In the genomic region with DNA sequence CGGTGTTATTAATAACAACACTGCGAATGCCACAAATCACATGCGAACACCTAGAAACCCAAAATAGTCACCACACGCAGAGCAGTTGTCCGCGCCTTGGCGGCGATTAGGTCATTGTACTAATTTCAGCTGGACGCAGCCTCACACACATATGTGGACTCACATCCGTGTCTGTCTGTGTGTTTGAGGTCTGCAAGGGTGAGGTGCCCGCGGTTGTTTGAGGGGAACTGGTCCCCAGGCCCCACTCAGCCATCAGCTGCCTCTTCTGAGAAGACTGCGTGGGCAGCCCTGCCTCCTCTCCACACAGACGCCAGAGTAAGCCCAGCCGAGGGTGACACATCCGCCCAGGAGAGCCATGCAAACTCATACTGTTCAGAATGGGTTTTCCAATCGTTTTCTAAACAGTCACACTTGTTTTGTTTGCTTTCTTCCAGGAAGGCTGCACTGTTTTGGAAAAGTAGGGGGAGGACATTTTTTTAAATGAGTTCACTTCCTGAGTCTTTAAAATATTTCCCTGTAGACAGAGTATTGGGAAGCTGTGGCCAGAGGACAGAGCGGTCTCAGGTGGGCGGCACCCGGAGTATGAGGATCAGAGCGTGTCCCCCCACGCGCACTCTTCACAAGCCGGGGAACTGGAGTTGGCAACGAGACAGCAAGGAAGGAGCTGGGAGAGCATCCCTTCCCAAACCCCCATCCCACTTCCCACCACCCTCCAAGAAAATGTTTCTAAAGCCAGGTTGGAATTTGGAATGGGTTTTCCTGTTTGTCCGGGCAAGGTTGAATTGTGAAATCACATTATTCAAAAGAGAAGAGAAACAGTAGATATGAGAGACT, we compare ENCODE assay signal across 1 cellular context.
TF ChIP-seq lines count a peak whose summit lies in the region.

No MANE protein-coding gene starts in this region.

TF ChIP-seq in HepG2, 621 proteins besides CTCF, POLR2A, EP300 and RAD21 (continued from another document and continues in another):
- TF ChIP-seq PBX2 (CRISPR knock-in tag; IDR thresholded peaks at IDR 0.05): no peak
- no peak for TF ChIP-seq ZNF484 (CRISPR knock-in tag; IDR thresholded peaks at IDR 0.05; ENCODE audit: borderline replicate concordance, low read depth)
- peak; percentile 64; the same call in 1 of the 2 replicates for TF ChIP-seq ZNF792 (CRISPR knock-in tag; IDR thresholded peaks at IDR 0.05)
- no peak for TF ChIP-seq ZNF431 (CRISPR knock-in tag; IDR thresholded peaks at IDR 0.05; ENCODE audit: borderline replicate concordance, low read depth)
- no peak for TF ChIP-seq MAF1 (CRISPR knock-in tag; IDR thresholded peaks at IDR 0.05; ENCODE audit: borderline replicate concordance)
- peak; percentile 8 for TF ChIP-seq MED8 (CRISPR knock-in tag; IDR thresholded peaks at IDR 0.05; ENCODE audit: insufficient replicate concordance)
- peak; percentile 30; the same call in 1 of the 2 replicates for TF ChIP-seq ZNF607 (CRISPR knock-in tag; IDR thresholded peaks at IDR 0.05; ENCODE audit: borderline replicate concordance)
- TF ChIP-seq ZNF225 (CRISPR knock-in tag; IDR thresholded peaks at IDR 0.05): no peak
- 0 out of 2 replicates have a peak, but pooled peaks have one; percentile 60 for TF ChIP-seq ZBTB42 (CRISPR knock-in tag; IDR thresholded peaks at IDR 0.05)
- TF ChIP-seq KDM2A (CRISPR knock-in tag; IDR thresholded peaks at IDR 0.05; ENCODE audit: borderline replicate concordance, low read depth): 0 out of 2 replicates have a peak, but pooled peaks have one; percentile 29
- TF ChIP-seq SP1 (IDR thresholded peaks at IDR 0.05): no peak
- no peak; the same call in 1 of the 2 replicates for TF ChIP-seq SP1 (CRISPR knock-in tag; IDR thresholded peaks at IDR 0.05)
- TF ChIP-seq TERF1 (CRISPR knock-in tag; IDR thresholded peaks at IDR 0.05): no peak
- TF ChIP-seq ZNF772 (CRISPR knock-in tag; IDR thresholded peaks at IDR 0.05): no peak
- TF ChIP-seq HNRNPK (IDR thresholded peaks at IDR 0.05; ENCODE audit: low read depth, low read length, poor library complexity, severe bottlenecking): no peak
- no peak; the same call in 1 of the 2 replicates for TF ChIP-seq SPEN (CRISPR knock-in tag; IDR thresholded peaks at IDR 0.05; ENCODE audit: low read depth)
- TF ChIP-seq NAIF1 (CRISPR knock-in tag; IDR thresholded peaks at IDR 0.05; ENCODE audit: borderline replicate concordance): no peak
- peak; percentile 70 for TF ChIP-seq RARA (CRISPR knock-in tag; IDR thresholded peaks at IDR 0.05)
- no peak for TF ChIP-seq GLMP (CRISPR knock-in tag; IDR thresholded peaks at IDR 0.05; ENCODE audit: borderline replicate concordance)
- no peak for TF ChIP-seq FOXM1 (CRISPR knock-in tag; IDR thresholded peaks at IDR 0.05)
- TF ChIP-seq ZFP37 (CRISPR knock-in tag; IDR thresholded peaks at IDR 0.05; ENCODE audit: borderline replicate concordance): no peak
- no peak for TF ChIP-seq ZSCAN30 (CRISPR knock-in tag; IDR thresholded peaks at IDR 0.05)
- no peak for TF ChIP-seq CC2D1A (CRISPR knock-in tag; IDR thresholded peaks at IDR 0.05)
- TF ChIP-seq SMAD9 (CRISPR knock-in tag; IDR thresholded peaks at IDR 0.05): no peak
- no peak for TF ChIP-seq CREB1 (IDR thresholded peaks at IDR 0.05)
- peak; percentile 21; the same call in 1 of the 2 replicates for TF ChIP-seq CREB1 (CRISPR knock-in tag; IDR thresholded peaks at IDR 0.05)
- TF ChIP-seq, protein P1, sequence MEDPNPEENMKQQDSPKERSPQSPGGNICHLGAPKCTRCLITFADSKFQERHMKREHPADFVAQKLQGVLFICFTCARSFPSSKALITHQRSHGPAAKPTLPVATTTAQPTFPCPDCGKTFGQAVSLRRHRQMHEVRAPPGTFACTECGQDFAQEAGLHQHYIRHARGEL (CRISPR knock-in tag; IDR thresholded peaks at IDR 0.05): no peak
- TF ChIP-seq SIX1 (CRISPR knock-in tag; IDR thresholded peaks at IDR 0.05; ENCODE audit: borderline replicate concordance): no peak
- TF ChIP-seq HOXA7 (CRISPR knock-in tag; IDR thresholded peaks at IDR 0.05): no peak
- TF ChIP-seq SAP130 (CRISPR knock-in tag; IDR thresholded peaks at IDR 0.05; ENCODE audit: low read depth): peak; percentile 74
- TF ChIP-seq ATF3 (CRISPR knock-in tag; IDR thresholded peaks at IDR 0.05): no peak
- TF ChIP-seq RARG (CRISPR knock-in tag; IDR thresholded peaks at IDR 0.05; ENCODE audit: low read depth): no peak
- TF ChIP-seq CSRNP2 (CRISPR knock-in tag; conservative IDR thresholded peaks at IDR 0.05; ENCODE audit: low read depth): no peak
- no peak for TF ChIP-seq KDM4B (CRISPR knock-in tag; IDR thresholded peaks at IDR 0.05)
- no peak for TF ChIP-seq IRX3 (CRISPR knock-in tag; IDR thresholded peaks at IDR 0.05; ENCODE audit: borderline replicate concordance, low read depth)
- TF ChIP-seq POLR2G (IDR thresholded peaks at IDR 0.05; ENCODE audit: low read depth, low read length): peak; percentile 88
- TF ChIP-seq ZNF501 (CRISPR knock-in tag; IDR thresholded peaks at IDR 0.05): no peak
- TF ChIP-seq, protein P2, sequence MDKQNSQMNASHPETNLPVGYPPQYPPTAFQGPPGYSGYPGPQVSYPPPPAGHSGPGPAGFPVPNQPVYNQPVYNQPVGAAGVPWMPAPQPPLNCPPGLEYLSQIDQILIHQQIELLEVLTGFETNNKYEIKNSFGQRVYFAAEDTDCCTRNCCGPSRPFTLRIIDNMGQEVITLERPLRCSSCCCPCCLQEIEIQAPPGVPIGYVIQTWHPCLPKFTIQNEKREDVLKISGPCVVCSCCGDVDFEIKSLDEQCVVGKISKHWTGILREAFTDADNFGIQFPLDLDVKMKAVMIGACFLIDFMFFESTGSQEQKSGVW (CRISPR knock-in tag; IDR thresholded peaks at IDR 0.05; ENCODE audit: borderline replicate concordance): no peak
- TF ChIP-seq, protein P3, sequence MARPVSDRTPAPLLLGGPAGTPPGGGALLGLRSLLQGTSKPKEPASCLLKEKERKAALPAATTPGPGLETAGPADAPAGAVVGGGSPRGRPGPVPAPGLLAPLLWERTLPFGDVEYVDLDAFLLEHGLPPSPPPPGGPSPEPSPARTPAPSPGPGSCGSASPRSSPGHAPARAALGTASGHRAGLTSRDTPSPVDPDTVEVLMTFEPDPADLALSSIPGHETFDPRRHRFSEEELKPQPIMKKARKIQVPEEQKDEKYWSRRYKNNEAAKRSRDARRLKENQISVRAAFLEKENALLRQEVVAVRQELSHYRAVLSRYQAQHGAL (CRISPR knock-in tag; IDR thresholded peaks at IDR 0.05; ENCODE audit: not compliant biosample characterization): no peak
- TF ChIP-seq ZBTB7A (CRISPR knock-in tag; IDR thresholded peaks at IDR 0.05): no peak
- 0 out of 2 replicates have a peak, but pooled peaks have one; percentile 31 for TF ChIP-seq GLI4 (CRISPR knock-in tag; IDR thresholded peaks at IDR 0.05; ENCODE audit: borderline replicate concordance)
- 0 out of 2 replicates have a peak, but pooled peaks have one; percentile 76 for TF ChIP-seq ZNF569 (CRISPR knock-in tag; IDR thresholded peaks at IDR 0.05; ENCODE audit: borderline replicate concordance)
- 0 out of 2 replicates have a peak, but pooled peaks have one; percentile 7 for TF ChIP-seq ZFX (CRISPR knock-in tag; IDR thresholded peaks at IDR 0.05; ENCODE audit: low read depth)
- no peak for TF ChIP-seq ATF2 (CRISPR knock-in tag; IDR thresholded peaks at IDR 0.05)
- TF ChIP-seq, protein P4, sequence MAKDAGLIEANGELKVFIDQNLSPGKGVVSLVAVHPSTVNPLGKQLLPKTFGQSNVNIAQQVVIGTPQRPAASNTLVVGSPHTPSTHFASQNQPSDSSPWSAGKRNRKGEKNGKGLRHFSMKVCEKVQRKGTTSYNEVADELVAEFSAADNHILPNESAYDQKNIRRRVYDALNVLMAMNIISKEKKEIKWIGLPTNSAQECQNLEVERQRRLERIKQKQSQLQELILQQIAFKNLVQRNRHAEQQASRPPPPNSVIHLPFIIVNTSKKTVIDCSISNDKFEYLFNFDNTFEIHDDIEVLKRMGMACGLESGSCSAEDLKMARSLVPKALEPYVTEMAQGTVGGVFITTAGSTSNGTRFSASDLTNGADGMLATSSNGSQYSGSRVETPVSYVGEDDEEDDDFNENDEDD (CRISPR knock-in tag; IDR thresholded peaks at IDR 0.05; ENCODE audit: borderline replicate concordance): no peak
- TF ChIP-seq EZH2 (conservative IDR thresholded peaks at IDR 0.05; ENCODE audit: low read depth, low read length): no peak
- no peak for TF ChIP-seq CCDC6 (CRISPR knock-in tag; IDR thresholded peaks at IDR 0.05)
- TF ChIP-seq ZNF382 (CRISPR knock-in tag; IDR thresholded peaks at IDR 0.05; ENCODE audit: borderline replicate concordance): no peak
- TF ChIP-seq MLLT10 (CRISPR knock-in tag; IDR thresholded peaks at IDR 0.05): no peak
- TF ChIP-seq, protein P5, sequence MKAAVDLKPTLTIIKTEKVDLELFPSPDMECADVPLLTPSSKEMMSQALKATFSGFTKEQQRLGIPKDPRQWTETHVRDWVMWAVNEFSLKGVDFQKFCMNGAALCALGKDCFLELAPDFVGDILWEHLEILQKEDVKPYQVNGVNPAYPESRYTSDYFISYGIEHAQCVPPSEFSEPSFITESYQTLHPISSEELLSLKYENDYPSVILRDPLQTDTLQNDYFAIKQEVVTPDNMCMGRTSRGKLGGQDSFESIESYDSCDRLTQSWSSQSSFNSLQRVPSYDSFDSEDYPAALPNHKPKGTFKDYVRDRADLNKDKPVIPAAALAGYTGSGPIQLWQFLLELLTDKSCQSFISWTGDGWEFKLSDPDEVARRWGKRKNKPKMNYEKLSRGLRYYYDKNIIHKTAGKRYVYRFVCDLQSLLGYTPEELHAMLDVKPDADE (CRISPR knock-in tag; IDR thresholded peaks at IDR 0.05): no peak
- TF ChIP-seq, protein P6, sequence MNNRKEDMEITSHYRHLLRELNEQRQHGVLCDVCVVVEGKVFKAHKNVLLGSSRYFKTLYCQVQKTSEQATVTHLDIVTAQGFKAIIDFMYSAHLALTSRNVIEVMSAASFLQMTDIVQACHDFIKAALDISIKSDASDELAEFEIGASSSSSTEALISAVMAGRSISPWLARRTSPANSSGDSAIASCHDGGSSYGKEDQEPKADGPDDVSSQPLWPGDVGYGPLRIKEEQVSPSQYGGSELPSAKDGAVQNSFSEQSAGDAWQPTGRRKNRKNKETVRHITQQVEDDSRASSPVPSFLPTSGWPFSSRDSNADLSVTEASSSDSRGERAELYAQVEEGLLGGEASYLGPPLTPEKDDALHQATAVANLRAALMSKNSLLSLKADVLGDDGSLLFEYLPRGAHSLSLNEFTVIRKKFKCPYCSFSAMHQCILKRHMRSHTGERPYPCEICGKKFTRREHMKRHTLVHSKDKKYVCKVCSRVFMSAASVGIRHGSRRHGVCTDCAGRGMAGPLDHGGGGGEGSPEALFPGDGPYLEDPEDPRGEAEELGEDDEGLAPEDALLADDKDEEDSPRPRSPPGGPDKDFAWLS (CRISPR knock-in tag; IDR thresholded peaks at IDR 0.05; ENCODE audit: borderline replicate concordance): no peak
- TF ChIP-seq IKZF4 (CRISPR knock-in tag; IDR thresholded peaks at IDR 0.05; ENCODE audit: borderline replicate concordance, low read depth, not compliant biosample characterization): peak; percentile 68
- no peak for TF ChIP-seq ZNF841 (CRISPR knock-in tag; IDR thresholded peaks at IDR 0.05; ENCODE audit: borderline replicate concordance)
- no peak for TF ChIP-seq CREM (IDR thresholded peaks at IDR 0.05)
- no peak for TF ChIP-seq CREM (CRISPR knock-in tag; IDR thresholded peaks at IDR 0.05)
- TF ChIP-seq PTBP1 (IDR thresholded peaks at IDR 0.05; ENCODE audit: low read depth, low read length, poor library complexity, severe bottlenecking): no peak
